19 cellular contexts compared by ENCODE assay signal in genomic region chr4:75920327-75920726, GRCh38. TPM values are rescaled to one million over a fixed set of nuclear protein-coding genes. Genes with fewer than 3 reads are reported as not detected.
A peak's percentile ranks its signal among the peaks of the same experiment; 100 is the strongest.
DNase-seq lines count a peak whose midpoint lies in the region; ATAC-seq and TF ChIP-seq lines count a peak whose summit lies in the region.
"Had no signal": no experiment of that assay in that cellular context is flagged by ENCODE, and none has a peak within 500 bp of the region (broad histone marks: within the 10 kb centered on the region; RNA-seq: fewer than 3 reads in every experiment).

No MANE protein-coding gene starts in this region.

- H3K4me1 Mint-ChIP-seq in stimulated activated naive CD8-positive, alpha-beta T cell treated with anti-CD3 and anti-CD28 coated beads, Interleukin-15, Interleukin-2, amounts not matched to agents 100 ng/mL and 50 ng/mL, for 24 hours (ENCODE audit: low read depth), result no peaks in the 10 kb centered on the region
- H3K4me1 Mint-ChIP-seq in stimulated activated naive CD8-positive, alpha-beta T cell treated with anti-CD3 and anti-CD28 coated beads, Interleukin-15, amount 100 ng/mL, for 72 hours, result peaks cover 4% of the 10 kb centered on the region
- H3K4me1 Mint-ChIP-seq in glutamatergic neuron (ENCODE audit: low read depth, unreplicated experiment), result peaks cover 16% of the 10 kb centered on the region

- no peaks in the 10 kb centered on the region for H3K27me3 Mint-ChIP-seq in stimulated activated naive CD8-positive, alpha-beta T cell treated with anti-CD3 and anti-CD28 coated beads, Interleukin-15, Interleukin-2, amounts not matched to agents 100 ng/mL and 50 ng/mL, for 24 hours
- H3K27me3 Mint-ChIP-seq in stimulated activated naive CD8-positive, alpha-beta T cell treated with anti-CD3 and anti-CD28 coated beads, Interleukin-15, amount 100 ng/mL, for 72 hours, result no peaks in the 10 kb centered on the region
- H3K27me3 Mint-ChIP-seq in glutamatergic neuron (ENCODE audit: unreplicated experiment), result peaks cover 3% of the 10 kb centered on the region
- H3K27me3 Mint-ChIP-seq: CD4-positive, alpha-beta T cell had no signal

- DNase-seq in stimulated activated naive CD8-positive, alpha-beta T cell treated with anti-CD3 and anti-CD28 coated beads, Interleukin-15, amount 100 ng/mL, for 72 hours, result no peak
- DNase-seq in glutamatergic neuron (no peak), trophoblast cell (no peak), NCI-H82 (lab: John Stamatoyannopoulos, UW) (no peak), amygdala (lab: John Stamatoyannopoulos, UW) (no peak), UCSD-AML1 (lab: John Stamatoyannopoulos, UW; ENCODE audit: unreplicated experiment) (no peak)
- DNase-seq: 8988T; AML-193; Calu3; CD4-positive, alpha-beta T cell; DMS79; H7 had no signal

- WGBS in trophoblast cell (ENCODE audit: extremely low coverage, insufficient coverage, insufficient read length), result no CpG with 5 or more reads among the region's 4 CpGs

- H4K12ac ChIP-seq in trophoblast cell (ENCODE audit: low read depth, low read length), result no peak overlapping the region

- no peak overlapping the region for H3K4me2 ChIP-seq in trophoblast cell (ENCODE audit: low read length)
- H3K4me2 ChIP-seq: BLaER1, GM23338 had no signal

- H3K27me3 ChIP-seq in trophoblast cell (ENCODE audit: insufficient read depth, low read length), result no peaks in the 10 kb centered on the region
- H3K27me3 ChIP-seq: BLaER1 had no signal

- H3K79me1 ChIP-seq in trophoblast cell (ENCODE audit: low read length), result no peaks in the 10 kb centered on the region

- no peak overlapping the region for H3K4me3 Mint-ChIP-seq in stimulated activated naive CD8-positive, alpha-beta T cell treated with anti-CD3 and anti-CD28 coated beads, Interleukin-15, Interleukin-2, amounts not matched to agents 100 ng/mL and 50 ng/mL, for 24 hours
- no peak overlapping the region for H3K4me3 Mint-ChIP-seq in stimulated activated naive CD8-positive, alpha-beta T cell treated with anti-CD3 and anti-CD28 coated beads, Interleukin-15, amount 100 ng/mL, for 72 hours
- H3K4me3 Mint-ChIP-seq in glutamatergic neuron (ENCODE audit: unreplicated experiment), result no peak overlapping the region
- H3K4me3 Mint-ChIP-seq: CD4-positive, alpha-beta T cell; GM23338 had no signal

- TF ChIP-seq CTCF in glutamatergic neuron (IDR thresholded peaks at IDR 0.05; ENCODE audit: partially characterized antibody, unreplicated experiment), result no peak

- H4K91ac ChIP-seq in trophoblast cell (ENCODE audit: low read depth, low read length), result peak overlapping the region; percentile 20

- no peak overlapping the region for H3K23ac ChIP-seq in trophoblast cell (ENCODE audit: low read length)

- no peak overlapping the region for H3K4me3 ChIP-seq in trophoblast cell (ENCODE audit: low read depth, low read length)
- H3K4me3 ChIP-seq: BLaER1, GM12878, GM23338 had no signal

- H3K4ac ChIP-seq in trophoblast cell (ENCODE audit: low read depth, low read length), result no peak overlapping the region

- no peak overlapping the region for H3K18ac ChIP-seq in trophoblast cell (ENCODE audit: low read length)

- H2BK5ac ChIP-seq in trophoblast cell (ENCODE audit: low read depth, low read length, poor library complexity), result no peak overlapping the region

- peaks cover 0 to 4% of the 10 kb centered on the region in 2 experiments for H3K4me1 ChIP-seq in trophoblast cell (ENCODE audit: control insufficient read depth in 1 of 2, insufficient read depth in 2 of 2, low read length in 2 of 2)

- no peak overlapping the region for H3K9ac ChIP-seq in trophoblast cell (ENCODE audit: low read length)
- H3K9ac ChIP-seq: BLaER1 had no signal

- no peaks in the 10 kb centered on the region for H3K9me3 Mint-ChIP-seq in stimulated activated naive CD8-positive, alpha-beta T cell treated with anti-CD3 and anti-CD28 coated beads, Interleukin-15, Interleukin-2, amounts not matched to agents 100 ng/mL and 50 ng/mL, for 24 hours
- no peaks in the 10 kb centered on the region for H3K9me3 Mint-ChIP-seq in stimulated activated naive CD8-positive, alpha-beta T cell treated with anti-CD3 and anti-CD28 coated beads, Interleukin-15, amount 100 ng/mL, for 72 hours
- H3K9me3 Mint-ChIP-seq in glutamatergic neuron (ENCODE audit: unreplicated experiment), result peaks cover 9% of the 10 kb centered on the region
- H3K9me3 Mint-ChIP-seq: CD4-positive, alpha-beta T cell; GM23338 had no signal

- H3K36me3 ChIP-seq in trophoblast cell (ENCODE audit: control insufficient read depth in 1 of 2, insufficient read depth in 2 of 2, low read length in 2 of 2), result peaks cover 1 to 6% of the 10 kb centered on the region in 2 experiments

- no peak overlapping the region for H2BK120ac ChIP-seq in trophoblast cell (ENCODE audit: insufficient read depth, low read length, poor library complexity)

- peaks cover 44% of the 10 kb centered on the region for H3K36me3 Mint-ChIP-seq in stimulated activated naive CD8-positive, alpha-beta T cell treated with anti-CD3 and anti-CD28 coated beads, Interleukin-15, Interleukin-2, amounts not matched to agents 100 ng/mL and 50 ng/mL, for 24 hours (ENCODE audit: low read depth)
- no peaks in the 10 kb centered on the region for H3K36me3 Mint-ChIP-seq in glutamatergic neuron (ENCODE audit: unreplicated experiment)

- no peak for ATAC-seq in stimulated activated naive CD8-positive, alpha-beta T cell treated with anti-CD3 and anti-CD28 coated beads, Interleukin-15, amount 100 ng/mL, for 72 hours
- ATAC-seq in GM19351 (IDR thresholded peaks at IDR 0.05; ENCODE audit: unreplicated experiment), result no peak
- ATAC-seq: GM12878, GM23338, HepG2 had no signal

- H2BK12ac ChIP-seq in trophoblast cell (ENCODE audit: low read length), result no peak overlapping the region

- H2AFZ ChIP-seq in trophoblast cell (ENCODE audit: insufficient read depth, low read length, poor library complexity), result no peak overlapping the region
- H2AFZ ChIP-seq: GM23338 had no signal

- H3K79me2 ChIP-seq in trophoblast cell (ENCODE audit: control insufficient read depth, insufficient read depth, low read length, poor library complexity), result no peaks in the 10 kb centered on the region

- H3K9me3 ChIP-seq in trophoblast cell (ENCODE audit: insufficient read depth, low read depth, low read length), result peaks cover 3% of the 10 kb centered on the region
- H3K9me3 ChIP-seq: BLaER1 had no signal

- no peak overlapping the region for H4K8ac ChIP-seq in trophoblast cell (ENCODE audit: low read depth, low read length)

- H3K27ac Mint-ChIP-seq in stimulated activated naive CD8-positive, alpha-beta T cell treated with anti-CD3 and anti-CD28 coated beads, Interleukin-15, Interleukin-2, amounts not matched to agents 100 ng/mL and 50 ng/mL, for 24 hours, result peak overlapping the region; percentile 45
- H3K27ac Mint-ChIP-seq in stimulated activated naive CD8-positive, alpha-beta T cell treated with anti-CD3 and anti-CD28 coated beads, Interleukin-15, amount 100 ng/mL, for 72 hours, result no peak overlapping the region
- H3K27ac Mint-ChIP-seq in glutamatergic neuron (ENCODE audit: unreplicated experiment), result peak overlapping the region; percentile 41
- H3K27ac Mint-ChIP-seq: CD4-positive, alpha-beta T cell; GM23338 had no signal

- no peak overlapping the region for H3K27ac ChIP-seq in trophoblast cell (ENCODE audit: low read depth, low read length)
- H3K27ac ChIP-seq: BLaER1 had no signal

- no peak overlapping the region for H3K14ac ChIP-seq in trophoblast cell (ENCODE audit: low read length)

- no peak overlapping the region for H2AK5ac ChIP-seq in trophoblast cell (ENCODE audit: low read length)

RNA-seq across cellular contexts. Expression of gene PPEF2, which starts 18.1 kb away (rescaled TPM):
- total RNA-seq in glutamatergic neuron (ENCODE audit: unreplicated experiment), result not detected
- polyA plus RNA-seq in trophoblast cell (2013), result 0.01 and 0.04 TPM in 2 replicates
- total RNA-seq: Calu3, G401, GM12878, GM23338, H7, HepG2 had no signal
- polyA plus RNA-seq: GM12878, GM23338 had no signal

RNA-seq across cellular contexts. Expression of gene NAAA, which starts 20.5 kb away (rescaled TPM):
- total RNA-seq in glutamatergic neuron (ENCODE audit: unreplicated experiment), result 13.7 TPM
- polyA plus RNA-seq in trophoblast cell (2013), result 5.9 and 6.0 TPM in 2 replicates

Comparison
In these comparisons a context has a peak if more than half of its experiments do, and no peak if none do; other contexts are left out.
1. H3K27ac Mint-ChIP-seq: peak in stimulated activated naive CD8-positive, alpha-beta T cell treated with anti-CD3 and anti-CD28 coated beads, Interleukin-15, Interleukin-2, amounts not matched to agents 100 ng/mL and 50 ng/mL, for 24 hours (single experiment) and glutamatergic neuron (single experiment); none in stimulated activated naive CD8-positive, alpha-beta T cell treated with anti-CD3 and anti-CD28 coated beads, Interleukin-15, amount 100 ng/mL, for 72 hours (0 of 2).